In the genomic region with DNA sequence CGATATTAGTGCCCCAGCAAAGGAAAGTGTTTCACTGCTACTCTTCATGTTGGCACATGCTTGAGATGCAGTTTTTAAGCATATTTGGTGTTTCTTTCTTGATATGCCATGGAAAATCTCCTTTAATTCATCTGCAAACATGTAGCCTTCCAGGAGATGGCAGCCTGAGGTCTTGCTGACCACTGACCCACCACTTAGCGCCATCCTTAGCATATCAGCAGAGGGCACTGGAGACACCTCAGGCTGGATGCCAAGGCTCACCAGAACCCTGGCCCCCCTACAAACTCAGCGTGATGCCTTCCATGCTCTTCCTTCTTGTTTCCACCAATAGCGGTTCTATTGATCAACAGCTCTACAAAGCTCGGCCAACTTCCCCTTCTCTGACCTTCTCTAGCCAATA, we compare ENCODE assay signal across 18 cellular contexts.
DNase-seq lines count a peak whose midpoint lies in the region; ATAC-seq and TF ChIP-seq lines count a peak whose summit lies in the region.
"Had no signal": no experiment of that assay in that cellular context is flagged by ENCODE, and none has a peak within 500 bp of the region (broad histone marks: within the 10 kb centered on the region; RNA-seq: fewer than 3 reads in every experiment).

No MANE protein-coding gene starts in this region.

- H3K4me1 Mint-ChIP-seq in brain (peaks cover 9% of the 10 kb centered on the region), nephron (peaks cover 8% of the 10 kb centered on the region)
- H3K4me1 Mint-ChIP-seq: memory B cell, T-cell had no signal

- no peak for ATAC-seq in GM18517 (IDR thresholded peaks at IDR 0.05; ENCODE audit: unreplicated experiment)
- ATAC-seq: activated CD8-positive, alpha-beta T cell treated with anti-CD3 and anti-CD28 coated beads, Interleukin-2, amount 10 ng/mL, durations not matched to agents 7 days and 5 days; activated naive CD4-positive, alpha-beta T cell treated with anti-CD3 and anti-CD28 coated beads, Interleukin-2, amount 50 U/mL, for 72 hours; Right ventricle myocardium inferior; T-cell had no signal

- DNase-seq in NCI-H69 (lab: John Stamatoyannopoulos, UW): peak; percentile 24
- DNase-seq in NCI-H128 (lab: John Stamatoyannopoulos, UW; ENCODE audit: unreplicated experiment): no peak
- no peak for DNase-seq in NCI-H1694 treated with DMSO at 0.1 percent for 48 hours (lab: John Stamatoyannopoulos, UW)
- DNase-seq in DMS53 (lab: John Stamatoyannopoulos, UW): no peak
- DNase-seq: activated CD8-positive, alpha-beta T cell treated with anti-CD3 and anti-CD28 coated beads, Interleukin-2, amount 10 ng/mL, durations not matched to agents 7 days and 5 days; BE2C; Calu3; GDM1; NK-92 treated with Interleukin-12 subunit alpha and Interleukin-12 subunit beta, amount 100 ng/mL, for 24 hours; stimulated activated CD4-positive, alpha-beta T cell treated with anti-CD3 and anti-CD28 coated beads, Interleukin-4, amount 100 ng/mL, for 24 hours; T-cell had no signal

- H3K27ac Mint-ChIP-seq in brain (no peak overlapping the region), nephron (no peak overlapping the region)
- H3K27ac Mint-ChIP-seq: activated CD8-positive, alpha-beta T cell treated with anti-CD3 and anti-CD28 coated beads, Interleukin-2, amount 10 ng/mL, durations not matched to agents 7 days and 5 days; activated naive CD4-positive, alpha-beta T cell treated with anti-CD3 and anti-CD28 coated beads, Interleukin-2, amount 50 U/mL, for 72 hours; memory B cell; T-cell had no signal

- H3K36me3 Mint-ChIP-seq in brain (no peaks in the 10 kb centered on the region), nephron (ENCODE audit: low read depth) (peaks cover 9% of the 10 kb centered on the region)
- H3K36me3 Mint-ChIP-seq: activated naive CD4-positive, alpha-beta T cell treated with anti-CD3 and anti-CD28 coated beads, Interleukin-2, amount 50 U/mL, for 72 hours; memory B cell; T-cell had no signal

- H3K9me3 Mint-ChIP-seq in brain (peaks cover 0 to 94% (median 2%) of the 10 kb centered on the region in 5 experiments), nephron (no peaks in the 10 kb centered on the region)
- H3K9me3 Mint-ChIP-seq: memory B cell, T-cell had no signal

- H3K4me3 Mint-ChIP-seq in brain: no peak overlapping the region
- H3K4me3 Mint-ChIP-seq in nephron: no peak overlapping the region
- H3K4me3 Mint-ChIP-seq: activated CD8-positive, alpha-beta T cell treated with anti-CD3 and anti-CD28 coated beads, Interleukin-2, amount 10 ng/mL, durations not matched to agents 7 days and 5 days; memory B cell; T-cell had no signal

- TF ChIP-seq CTCF in GM12872 (IDR thresholded peaks at IDR 0.05; ENCODE audit: insufficient read depth, low read depth, low read length): 0 out of 3 replicates have a peak, but pooled peaks have one; percentile 10
- peak; percentile 30 to 52 for TF ChIP-seq CTCF in brain (conservative IDR thresholded peaks at IDR 0.05)
- peak in 2 of 3 experiments; percentile 18 to 24 for TF ChIP-seq CTCF in nephron (IDR thresholded peaks at IDR 0.05; ENCODE audit: unreplicated experiment in 3 of 3)

- peaks cover 6% of the 10 kb centered on the region for H3K27me3 Mint-ChIP-seq in brain
- H3K27me3 Mint-ChIP-seq in nephron (ENCODE audit: low read depth): peaks cover 14% of the 10 kb centered on the region
